In genomic region chr5:118681655-118682054, GRCh38 we compare ENCODE assay signal across 11 cellular contexts.
"Had no signal": no experiment of that assay in that cellular context is flagged by ENCODE, and none has a peak within 500 bp of the region (broad histone marks: within the 10 kb centered on the region; RNA-seq: fewer than 3 reads in every experiment).

No MANE protein-coding gene starts in this region.

- H3K36me3 ChIP-seq: HAP-1 had no signal

- H3K4me2 ChIP-seq: GM23338 had no signal

- H3K9ac ChIP-seq: GM23248 had no signal

- ATAC-seq: GM23338, HCT116 had no signal

- H3K4me3 ChIP-seq: GM23248, GM23338, HAP-1 had no signal

- FAIRE-seq: H1, H54 had no signal

- H3K27ac ChIP-seq: GM23248 had no signal

- DNase-seq: GM23248, GOT3, H7, H9, HCEC 1CT, HFFc6 had no signal

- H3K4me1 ChIP-seq: HAP-1 had no signal

- H3K9me3 ChIP-seq: HAP-1 had no signal

- H2AFZ ChIP-seq: GM23248, GM23338 had no signal
